In the genomic region with DNA sequence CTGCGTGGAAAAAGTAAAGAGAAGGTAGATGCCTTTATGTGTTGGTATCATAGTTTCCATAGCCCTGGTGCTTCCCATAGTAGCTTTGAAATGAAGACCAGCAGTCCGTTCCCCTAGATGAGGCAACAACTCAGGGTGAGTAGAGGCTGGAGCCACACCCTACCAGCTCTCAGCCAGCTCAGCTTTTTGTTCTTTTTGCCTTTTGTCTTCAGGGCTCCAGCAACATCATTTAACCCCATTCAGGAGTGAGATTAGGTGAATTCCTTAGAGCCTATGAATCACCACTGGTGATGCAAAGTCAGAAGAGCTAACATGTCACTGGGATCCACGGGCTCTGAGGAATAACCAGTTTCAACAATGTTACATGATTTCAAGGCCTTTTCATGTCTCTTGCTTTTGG, we compare ENCODE assay signal across 16 cellular contexts. TPM values are rescaled to one million over a fixed set of nuclear protein-coding genes. Genes with fewer than 3 reads are reported as not detected.
A peak's percentile ranks its signal among the peaks of the same experiment; 100 is the strongest.
DNase-seq lines count a peak whose midpoint lies in the region; ATAC-seq, FAIRE-seq and TF ChIP-seq lines count a peak whose summit lies in the region.
"Had no signal": no experiment of that assay in that cellular context is flagged by ENCODE, and none has a peak within 500 bp of the region (broad histone marks: within the 10 kb centered on the region; RNA-seq: fewer than 3 reads in every experiment).

No MANE protein-coding gene starts in this region.

- H2BK120ac ChIP-seq in H1 (replicated peaks; ENCODE audit: low read depth, low read length) (no peak overlapping the region), neuronal stem cell (ENCODE audit: low read depth, low read length) (no peak overlapping the region)

- intact Hi-C loops in gastrocnemius medialis (cut with DNase I; ENCODE audit: low total_unique reads): no loop called here
- intact Hi-C loops in thyroid gland (cut with DNase I): no loop called here

- TF ChIP-seq EP300 in H1 (IDR thresholded peaks at IDR 0.05; ENCODE audit: borderline replicate concordance in 1 of 2, low read depth in 2 of 2, low read length in 2 of 2): no peak

- POLR2A ChIA-PET in H1 (lab: Charles Lee; ENCODE audit: partially characterized antibody): interaction anchor here (1.4 kb wide), 1 partner anchor 10 kb away, joined by 3 read pairs; no protein-coding TSS in a partner anchor

- H3K36me3 ChIP-seq in GM23248 (ENCODE audit: low read depth): no peaks in the 10 kb centered on the region
- no peaks in the 10 kb centered on the region for H3K36me3 ChIP-seq in H1 (ENCODE audit: control insufficient read depth in 2 of 4, insufficient read depth in 4 of 4, low read length in 3 of 4)
- no peaks in the 10 kb centered on the region for H3K36me3 ChIP-seq in neuronal stem cell (replicated peaks in 1 of 2; ENCODE audit: control insufficient read depth in 2 of 2, insufficient read depth in 2 of 2, low read length in 2 of 2)
- H3K36me3 ChIP-seq in gastrocnemius medialis: no peaks in the 10 kb centered on the region
- no peaks in the 10 kb centered on the region for H3K36me3 ChIP-seq in thyroid gland
- H3K36me3 ChIP-seq: suprapubic skin had no signal

- no peak overlapping the region for H2AK5ac ChIP-seq in H1 (ENCODE audit: low read depth, low read length)
- H2AK5ac ChIP-seq in neuronal stem cell (ENCODE audit: low read depth, low read length): no peak overlapping the region

- H3K23ac ChIP-seq in H1 (ENCODE audit: insufficient read length): no peak overlapping the region
- H3K23ac ChIP-seq in neuronal stem cell (ENCODE audit: low read depth, low read length, poor library complexity): no peak overlapping the region

- H3K9me2 ChIP-seq in GM23248 (ENCODE audit: insufficient read depth): no peaks in the 10 kb centered on the region

- 0 out of 2 replicates have a peak overlapping the region, but pooled peaks have one; percentile 5 for H2AFZ ChIP-seq in GM23248
- no peak overlapping the region for H2AFZ ChIP-seq in H1 (ENCODE audit: low read length)
- H2AFZ ChIP-seq in neuronal stem cell (ENCODE audit: low read length): peak overlapping the region; percentile 41

- H3K79me1 ChIP-seq in H1 (ENCODE audit: low read depth, low read length) (no peaks in the 10 kb centered on the region), neuronal stem cell (ENCODE audit: low read depth, low read length) (no peaks in the 10 kb centered on the region)

- H4K5ac ChIP-seq in H1 (ENCODE audit: insufficient read length, low read depth, low read length): no peak overlapping the region

- H3K18ac ChIP-seq in H1 (ENCODE audit: extremely low read depth, low read length): no peak overlapping the region
- H3K18ac ChIP-seq in neuronal stem cell (ENCODE audit: low read length): no peak overlapping the region

- DNase-seq in GM23248 (peak; percentile 77), NOMO-1 (lab: John Stamatoyannopoulos, UW; ENCODE audit: unreplicated experiment in 2 of 2) (peak; percentile 28 to 43), H1 (ENCODE audit: low read depth in 1 of 2, low spot score in 2 of 2) (no peak), neuronal stem cell (ENCODE audit: low spot score) (no peak), gastrocnemius medialis (no peak), thyroid gland (no peak)
- DNase-seq: DMS79 treated with DMSO at 0.1 percent for 48 hours; endodermal cell; nephron progenitor cell; RPMI8226; stimulated activated CD4-positive, alpha-beta T cell treated with anti-CD3 and anti-CD28 coated beads, Interleukin-2, amount 100 ng/mL, for 24 hours had no signal

- no peak overlapping the region for H2BK20ac ChIP-seq in H1 (ENCODE audit: low read length)

- in situ Hi-C loops in GM23248 (cut with MboI): no loop called here
- in situ Hi-C loops in gastrocnemius medialis (cut with MboI; ENCODE audit: low sequenced_read_pairs in 4 of 4): loop anchor here in 1 of 4 donors (25.0 kb wide), 1 partner anchor 183 kb away; a partner anchor contains a TSS

- H3K14ac ChIP-seq in H1 (ENCODE audit: insufficient read length): no peak overlapping the region
- H3K14ac ChIP-seq in neuronal stem cell (ENCODE audit: low read length): no peak overlapping the region

- H3K27ac ChIP-seq in GM23248: peak overlapping the region; percentile 12; the same call in 1 of the 2 replicates
- H3K27ac ChIP-seq in H1 (ENCODE audit: low read depth, low read length): no peak overlapping the region
- peak overlapping the region; percentile 57 for H3K27ac ChIP-seq in neuronal stem cell (replicated peaks; ENCODE audit: low read length)
- H3K27ac ChIP-seq in gastrocnemius medialis: no peak overlapping the region
- no peak overlapping the region for H3K27ac ChIP-seq in thyroid gland
- H3K27ac ChIP-seq: suprapubic skin, VCaP had no signal

- H3K23me2 ChIP-seq in H1 (ENCODE audit: low read depth, low read length): no peaks in the 10 kb centered on the region

- ATAC-seq in gastrocnemius medialis: no peak
- no peak for ATAC-seq in HG03196 (IDR thresholded peaks at IDR 0.05; ENCODE audit: unreplicated experiment)
- ATAC-seq: K562 had no signal

- peaks cover 8% of the 10 kb centered on the region; the same call in 1 of the 2 replicates for H3K4me1 ChIP-seq in GM23248 (ENCODE audit: insufficient read depth)
- peaks cover 2 to 18% (median 9%) of the 10 kb centered on the region in 4 experiments; a peak in 5 of 7 replicates for H3K4me1 ChIP-seq in H1 (replicated peaks in 1 of 4; ENCODE audit: control insufficient read depth in 3 of 4, insufficient read depth in 4 of 4, low read length in 3 of 4)
- H3K4me1 ChIP-seq in neuronal stem cell (ENCODE audit: control insufficient read depth in 2 of 2, insufficient read depth in 1 of 2, low read depth in 1 of 2, low read length in 2 of 2): peaks cover 13 to 16% of the 10 kb centered on the region in 2 donors
- no peaks in the 10 kb centered on the region for H3K4me1 ChIP-seq in gastrocnemius medialis
- peaks cover 0 to 3% of the 10 kb centered on the region in 2 donors for H3K4me1 ChIP-seq in thyroid gland

- H3K9ac ChIP-seq in GM23248 (no peak overlapping the region), H1 (replicated peaks in 1 of 4; ENCODE audit: extremely low read depth in 1 of 4, low read depth in 3 of 4, low read length in 3 of 4) (no peak overlapping the region), neuronal stem cell (ENCODE audit: low read depth, low read length, poor library complexity) (no peak overlapping the region)

- no peak overlapping the region for H2BK12ac ChIP-seq in H1 (ENCODE audit: low read depth, low read length)
- no peak overlapping the region for H2BK12ac ChIP-seq in neuronal stem cell (ENCODE audit: low read length)

- TF ChIP-seq POLR2A in H1 (IDR thresholded peaks at IDR 0.05; ENCODE audit: control extremely low read depth in 1 of 2, low read depth in 2 of 2, low read length in 2 of 2) (no peak), gastrocnemius medialis (IDR thresholded peaks at IDR 0.05) (no peak), thyroid gland (IDR thresholded peaks at IDR 0.05) (no peak)

- H2BK5ac ChIP-seq in H1 (ENCODE audit: low read depth, low read length) (no peak overlapping the region), neuronal stem cell (ENCODE audit: low read length) (no peak overlapping the region)

- no peak for TF ChIP-seq CTCF in H1 (IDR thresholded peaks at IDR 0.05; ENCODE audit: control extremely low read depth in 1 of 3, insufficient read depth in 1 of 3, low read depth in 1 of 3, low read length in 3 of 3)
- no peak for TF ChIP-seq CTCF in gastrocnemius medialis (IDR thresholded peaks at IDR 0.05 in 4 of 5, conservative IDR thresholded peaks at IDR 0.05 in 1 of 5)
- no peak for TF ChIP-seq CTCF in thyroid gland (IDR thresholded peaks at IDR 0.05)

- FAIRE-seq in H1 (lab: Jason Lieb, UNC): no peak
- FAIRE-seq: GM18507, K562 had no signal

- H3K4me3 ChIP-seq in GM23248: no peak overlapping the region
- H3K4me3 ChIP-seq in H1 (ENCODE audit: extremely low read depth in 1 of 4, insufficient read depth in 2 of 4, low read depth in 3 of 4, low read length in 4 of 4): no peak overlapping the region
- H3K4me3 ChIP-seq in neuronal stem cell (ENCODE audit: low read length in 2 of 2): no peak overlapping the region
- H3K4me3 ChIP-seq in gastrocnemius medialis: no peak overlapping the region
- H3K4me3 ChIP-seq in thyroid gland (replicated peaks in 1 of 3): no peak overlapping the region
- H3K4me3 ChIP-seq: K562, suprapubic skin had no signal

- no peak overlapping the region for H2BK15ac ChIP-seq in H1 (ENCODE audit: low read length)
- H2BK15ac ChIP-seq in neuronal stem cell (ENCODE audit: low read length): no peak overlapping the region

- no peak for TF ChIP-seq RAD21 in H1 (IDR thresholded peaks at IDR 0.05 in 1 of 2, conservative IDR thresholded peaks at IDR 0.05 in 1 of 2; ENCODE audit: low read depth in 2 of 2, low read length in 2 of 2)

- H3K27me3 ChIP-seq in GM23248 (replicated peaks; ENCODE audit: insufficient read depth) (no peaks in the 10 kb centered on the region), H1 (replicated peaks in 1 of 4; ENCODE audit: control insufficient read depth in 3 of 4, extremely low read depth in 1 of 4, insufficient read depth in 3 of 4, low read length in 3 of 4) (no peaks in the 10 kb centered on the region; a peak in 1 of 7 replicates), neuronal stem cell (ENCODE audit: control insufficient read depth in 3 of 3, insufficient read depth in 3 of 3, low read depth in 1 of 3, low read length in 3 of 3) (no peaks in the 10 kb centered on the region), gastrocnemius medialis (no peaks in the 10 kb centered on the region), thyroid gland (no peaks in the 10 kb centered on the region)
- H3K27me3 ChIP-seq: suprapubic skin had no signal

- H3K4me2 ChIP-seq in GM23248 (ENCODE audit: unreplicated experiment) (no peak overlapping the region), H1 (ENCODE audit: insufficient read depth in 1 of 2, low read depth in 2 of 2, low read length in 2 of 2) (no peak overlapping the region), neuronal stem cell (ENCODE audit: insufficient read depth, low read length, poor library complexity, severe bottlenecking) (peak overlapping the region; percentile 13)

- H3K4ac ChIP-seq in H1 (replicated peaks; ENCODE audit: insufficient read length, low read depth, low read length): no peak overlapping the region
- H3K4ac ChIP-seq in neuronal stem cell (ENCODE audit: low read length): no peak overlapping the region

- 33 to 34% methylated on average over 3 of the region's 3 CpGs for WGBS in GM23248 (ENCODE audit: low coverage in 1 of 2, low lambda C conversion rate in 2 of 2, missing lambda C conversion rate in 2 of 2), 2 experiments
- WGBS in H1 (ENCODE audit: extremely low coverage in 1 of 2, insufficient coverage in 1 of 2, insufficient read length in 1 of 2, insufficient replicate concordance in 2 of 2, low coverage in 1 of 2, low lambda C conversion rate in 2 of 2, missing lambda C conversion rate in 1 of 2), 2 experiments: 43% methylated on average over 3 of the region's 3 CpGs; no CpG with 5 or more reads in 1 of the 2 experiments
- no CpG with 5 or more reads among the region's 3 CpGs for WGBS in neuronal stem cell (ENCODE audit: extremely low coverage in 2 of 2, insufficient read length in 2 of 2, insufficient replicate concordance in 1 of 2), 2 donors
- 56 to 62% methylated on average over 3 of the region's 3 CpGs for WGBS in thyroid gland, 2 donors

- H4K91ac ChIP-seq in H1 (replicated peaks; ENCODE audit: insufficient read length, low read length) (no peak overlapping the region), neuronal stem cell (ENCODE audit: low read depth, low read length, poor library complexity) (no peak overlapping the region)

- H3F3A ChIP-seq in GM23248 (ENCODE audit: insufficient read depth): 0 out of 2 replicates have a peak, but pooled peaks cover 5% of the 10 kb centered on the region

- CTCF ChIA-PET in H1 (lab: Charles Lee; ENCODE audit: partially characterized antibody): interaction anchor here (1.0 to 1.4 kb wide), 4 partner anchors 10 to 460 kb away, joined by 3 to 5 read pairs (median 3); a partner anchor contains a TSS

- H4K8ac ChIP-seq in H1 (ENCODE audit: extremely low read depth, insufficient read depth, low read length) (no peak overlapping the region), neuronal stem cell (ENCODE audit: low read depth, low read length) (no peak overlapping the region)

- no peaks in the 10 kb centered on the region for H4K20me1 ChIP-seq in GM23248 (ENCODE audit: insufficient read depth)
- H4K20me1 ChIP-seq in H1 (replicated peaks in 1 of 2; ENCODE audit: control insufficient read depth in 1 of 2, insufficient read depth in 2 of 2, low read length in 2 of 2): no peaks in the 10 kb centered on the region

- H3K79me2 ChIP-seq in GM23248 (ENCODE audit: insufficient read depth): no peaks in the 10 kb centered on the region
- no peaks in the 10 kb centered on the region for H3K79me2 ChIP-seq in H1 (ENCODE audit: control insufficient read depth in 1 of 2, insufficient read depth in 2 of 2, low read length in 2 of 2)

- H3K9me3 ChIP-seq in GM23248 (ENCODE audit: low read depth) (no peaks in the 10 kb centered on the region), H1 (ENCODE audit: insufficient read depth in 2 of 2, low read depth in 1 of 2, low read length in 1 of 2) (no peaks in the 10 kb centered on the region), neuronal stem cell (replicated peaks in 1 of 2; ENCODE audit: control insufficient read depth in 2 of 2, insufficient read depth in 1 of 2, low read depth in 1 of 2, low read length in 2 of 2) (peaks cover 0 to 2% of the 10 kb centered on the region in 2 donors), gastrocnemius medialis (no peaks in the 10 kb centered on the region), thyroid gland (no peaks in the 10 kb centered on the region)
- H3K9me3 ChIP-seq: suprapubic skin had no signal

- H3K56ac ChIP-seq in H1 (replicated peaks; ENCODE audit: insufficient read length, low read depth, low read length): no peak overlapping the region

RNA-seq across cellular contexts. Expression of a gene that starts 14.0 kb away (rescaled TPM):
- 19.2 TPM in 2 replicates for total RNA-seq in GM23248 (2014; rRNA removed; shearing (Covaris generic))
- polyA plus RNA-seq in GM23248 (2016; fragmentation: Nextera tagmentation; extraction: Ambion mirVana) (2.8 and 2.9 TPM in 2 replicates), H1 (2011; rRNA removed) (6.9 and 10.2 TPM in 2 replicates)
- 29.8 and 31.1 TPM in 2 replicates for total RNA-seq in H1 (2021; fragmentation: NEBNext Ultra II Directional; extraction: Animal tissue kit (Norgen Biotek cat#: 25700))
- 12.1 TPM for polyA plus RNA-seq in H1 (2011; cell fraction: cytosol; rRNA removed)
- 5.9 TPM for polyA plus RNA-seq in H1 (2011; cell fraction: nucleus; rRNA removed)
- 4.8 to 9.8 TPM (median 6.0 TPM) in 4 replicates for polyA plus RNA-seq in H1 (2012, experiment 1 of 2)
- 0.63 TPM for polyA plus RNA-seq in H1 (2012, experiment 2 of 2)
- polyA plus RNA-seq in H1 (2013, experiment 1 of 2): 5.9 TPM
- 5.3 TPM for polyA plus RNA-seq in H1 (2013, experiment 2 of 2)
- 54.6 and 58.0 TPM in 2 replicates for polyA minus RNA-seq in H1 (2011; rRNA and poly(A)+ RNA removed)
- 32.7 TPM for polyA minus RNA-seq in H1 (2011; cell fraction: cytosol; rRNA and poly(A)+ RNA removed)
- 59.5 TPM for polyA minus RNA-seq in H1 (2011; cell fraction: nucleus; rRNA and poly(A)+ RNA removed)
- polyA plus RNA-seq in neuronal stem cell (2013, experiment 1 of 2): 56.5 TPM
- polyA plus RNA-seq in neuronal stem cell (2013, experiment 2 of 2): 58.6 TPM
- total RNA-seq in gastrocnemius medialis (10 to 100 TPM in 1 of 4 donors, 1 to 10 TPM in 3; 6.0 to 10.8 (median 7.8) TPM), thyroid gland (10 to 100 TPM; 54.3 to 82.2 (median 71.8) TPM)

Comparison
In these comparisons a context has a peak if more than half of its experiments do, and no peak if none do; other contexts are left out.
1. DNase-seq: peak in GM23248 (single experiment) and NOMO-1 (2 of 2); none in H1 (0 of 2), neuronal stem cell (single experiment), gastrocnemius medialis (0 of 2) and thyroid gland (0 of 2).
2. H3K27ac ChIP-seq: peak in GM23248 (single experiment) and neuronal stem cell (single experiment); none in H1 (single experiment), gastrocnemius medialis (0 of 4) and thyroid gland (0 of 3).